1 cellular context compared by ENCODE assay signal in genomic region chr9:4371108-4371507, GRCh38.
TF ChIP-seq lines count a peak whose summit lies in the region.

No MANE protein-coding gene starts in this region.

TF ChIP-seq in K562, 482 proteins besides CTCF, POLR2A, EP300 and RAD21 (continued from another document):
- TF ChIP-seq RREB1 (CRISPR knock-in tag; IDR thresholded peaks at IDR 0.05), result no peak
- TF ChIP-seq ETV6 (IDR thresholded peaks at IDR 0.05; ENCODE audit: borderline replicate concordance in 1 of 2, low read depth in 2 of 2, low read length in 1 of 2), result no peak
- no peak for TF ChIP-seq ETV6 (CRISPR knock-in tag; IDR thresholded peaks at IDR 0.05; ENCODE audit: borderline replicate concordance)
- TF ChIP-seq, protein P1, sequence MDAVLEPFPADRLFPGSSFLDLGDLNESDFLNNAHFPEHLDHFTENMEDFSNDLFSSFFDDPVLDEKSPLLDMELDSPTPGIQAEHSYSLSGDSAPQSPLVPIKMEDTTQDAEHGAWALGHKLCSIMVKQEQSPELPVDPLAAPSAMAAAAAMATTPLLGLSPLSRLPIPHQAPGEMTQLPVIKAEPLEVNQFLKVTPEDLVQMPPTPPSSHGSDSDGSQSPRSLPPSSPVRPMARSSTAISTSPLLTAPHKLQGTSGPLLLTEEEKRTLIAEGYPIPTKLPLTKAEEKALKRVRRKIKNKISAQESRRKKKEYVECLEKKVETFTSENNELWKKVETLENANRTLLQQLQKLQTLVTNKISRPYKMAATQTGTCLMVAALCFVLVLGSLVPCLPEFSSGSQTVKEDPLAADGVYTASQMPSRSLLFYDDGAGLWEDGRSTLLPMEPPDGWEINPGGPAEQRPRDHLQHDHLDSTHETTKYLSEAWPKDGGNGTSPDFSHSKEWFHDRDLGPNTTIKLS (IDR thresholded peaks at IDR 0.05; ENCODE audit: borderline replicate concordance, low read depth), result no peak
- TF ChIP-seq, protein P2, sequence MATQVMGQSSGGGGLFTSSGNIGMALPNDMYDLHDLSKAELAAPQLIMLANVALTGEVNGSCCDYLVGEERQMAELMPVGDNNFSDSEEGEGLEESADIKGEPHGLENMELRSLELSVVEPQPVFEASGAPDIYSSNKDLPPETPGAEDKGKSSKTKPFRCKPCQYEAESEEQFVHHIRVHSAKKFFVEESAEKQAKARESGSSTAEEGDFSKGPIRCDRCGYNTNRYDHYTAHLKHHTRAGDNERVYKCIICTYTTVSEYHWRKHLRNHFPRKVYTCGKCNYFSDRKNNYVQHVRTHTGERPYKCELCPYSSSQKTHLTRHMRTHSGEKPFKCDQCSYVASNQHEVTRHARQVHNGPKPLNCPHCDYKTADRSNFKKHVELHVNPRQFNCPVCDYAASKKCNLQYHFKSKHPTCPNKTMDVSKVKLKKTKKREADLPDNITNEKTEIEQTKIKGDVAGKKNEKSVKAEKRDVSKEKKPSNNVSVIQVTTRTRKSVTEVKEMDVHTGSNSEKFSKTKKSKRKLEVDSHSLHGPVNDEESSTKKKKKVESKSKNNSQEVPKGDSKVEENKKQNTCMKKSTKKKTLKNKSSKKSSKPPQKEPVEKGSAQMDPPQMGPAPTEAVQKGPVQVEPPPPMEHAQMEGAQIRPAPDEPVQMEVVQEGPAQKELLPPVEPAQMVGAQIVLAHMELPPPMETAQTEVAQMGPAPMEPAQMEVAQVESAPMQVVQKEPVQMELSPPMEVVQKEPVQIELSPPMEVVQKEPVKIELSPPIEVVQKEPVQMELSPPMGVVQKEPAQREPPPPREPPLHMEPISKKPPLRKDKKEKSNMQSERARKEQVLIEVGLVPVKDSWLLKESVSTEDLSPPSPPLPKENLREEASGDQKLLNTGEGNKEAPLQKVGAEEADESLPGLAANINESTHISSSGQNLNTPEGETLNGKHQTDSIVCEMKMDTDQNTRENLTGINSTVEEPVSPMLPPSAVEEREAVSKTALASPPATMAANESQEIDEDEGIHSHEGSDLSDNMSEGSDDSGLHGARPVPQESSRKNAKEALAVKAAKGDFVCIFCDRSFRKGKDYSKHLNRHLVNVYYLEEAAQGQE (CRISPR knock-in tag; IDR thresholded peaks at IDR 0.05; ENCODE audit: low read depth), result no peak
- TF ChIP-seq PTTG1 (tag; IDR thresholded peaks at IDR 0.05; ENCODE audit: low read depth), result no peak
- no peak for TF ChIP-seq HMG20B (CRISPR knock-in tag; IDR thresholded peaks at IDR 0.05)
- no peak for TF ChIP-seq PTRF (tag; IDR thresholded peaks at IDR 0.05)
- no peak for TF ChIP-seq FOXP1 (CRISPR knock-in tag; IDR thresholded peaks at IDR 0.05)
- no peak for TF ChIP-seq HDAC3 (IDR thresholded peaks at IDR 0.05; ENCODE audit: borderline replicate concordance, partially characterized antibody)
- no peak for TF ChIP-seq MYC (IDR thresholded peaks at IDR 0.05; ENCODE audit: low read depth, low read length)
- no peak for TF ChIP-seq MYC (CRISPR knock-in tag; IDR thresholded peaks at IDR 0.05; ENCODE audit: borderline replicate concordance, low read depth)
- no peak for TF ChIP-seq FOXA1 (IDR thresholded peaks at IDR 0.05; ENCODE audit: borderline replicate concordance)
- TF ChIP-seq, protein P3, sequence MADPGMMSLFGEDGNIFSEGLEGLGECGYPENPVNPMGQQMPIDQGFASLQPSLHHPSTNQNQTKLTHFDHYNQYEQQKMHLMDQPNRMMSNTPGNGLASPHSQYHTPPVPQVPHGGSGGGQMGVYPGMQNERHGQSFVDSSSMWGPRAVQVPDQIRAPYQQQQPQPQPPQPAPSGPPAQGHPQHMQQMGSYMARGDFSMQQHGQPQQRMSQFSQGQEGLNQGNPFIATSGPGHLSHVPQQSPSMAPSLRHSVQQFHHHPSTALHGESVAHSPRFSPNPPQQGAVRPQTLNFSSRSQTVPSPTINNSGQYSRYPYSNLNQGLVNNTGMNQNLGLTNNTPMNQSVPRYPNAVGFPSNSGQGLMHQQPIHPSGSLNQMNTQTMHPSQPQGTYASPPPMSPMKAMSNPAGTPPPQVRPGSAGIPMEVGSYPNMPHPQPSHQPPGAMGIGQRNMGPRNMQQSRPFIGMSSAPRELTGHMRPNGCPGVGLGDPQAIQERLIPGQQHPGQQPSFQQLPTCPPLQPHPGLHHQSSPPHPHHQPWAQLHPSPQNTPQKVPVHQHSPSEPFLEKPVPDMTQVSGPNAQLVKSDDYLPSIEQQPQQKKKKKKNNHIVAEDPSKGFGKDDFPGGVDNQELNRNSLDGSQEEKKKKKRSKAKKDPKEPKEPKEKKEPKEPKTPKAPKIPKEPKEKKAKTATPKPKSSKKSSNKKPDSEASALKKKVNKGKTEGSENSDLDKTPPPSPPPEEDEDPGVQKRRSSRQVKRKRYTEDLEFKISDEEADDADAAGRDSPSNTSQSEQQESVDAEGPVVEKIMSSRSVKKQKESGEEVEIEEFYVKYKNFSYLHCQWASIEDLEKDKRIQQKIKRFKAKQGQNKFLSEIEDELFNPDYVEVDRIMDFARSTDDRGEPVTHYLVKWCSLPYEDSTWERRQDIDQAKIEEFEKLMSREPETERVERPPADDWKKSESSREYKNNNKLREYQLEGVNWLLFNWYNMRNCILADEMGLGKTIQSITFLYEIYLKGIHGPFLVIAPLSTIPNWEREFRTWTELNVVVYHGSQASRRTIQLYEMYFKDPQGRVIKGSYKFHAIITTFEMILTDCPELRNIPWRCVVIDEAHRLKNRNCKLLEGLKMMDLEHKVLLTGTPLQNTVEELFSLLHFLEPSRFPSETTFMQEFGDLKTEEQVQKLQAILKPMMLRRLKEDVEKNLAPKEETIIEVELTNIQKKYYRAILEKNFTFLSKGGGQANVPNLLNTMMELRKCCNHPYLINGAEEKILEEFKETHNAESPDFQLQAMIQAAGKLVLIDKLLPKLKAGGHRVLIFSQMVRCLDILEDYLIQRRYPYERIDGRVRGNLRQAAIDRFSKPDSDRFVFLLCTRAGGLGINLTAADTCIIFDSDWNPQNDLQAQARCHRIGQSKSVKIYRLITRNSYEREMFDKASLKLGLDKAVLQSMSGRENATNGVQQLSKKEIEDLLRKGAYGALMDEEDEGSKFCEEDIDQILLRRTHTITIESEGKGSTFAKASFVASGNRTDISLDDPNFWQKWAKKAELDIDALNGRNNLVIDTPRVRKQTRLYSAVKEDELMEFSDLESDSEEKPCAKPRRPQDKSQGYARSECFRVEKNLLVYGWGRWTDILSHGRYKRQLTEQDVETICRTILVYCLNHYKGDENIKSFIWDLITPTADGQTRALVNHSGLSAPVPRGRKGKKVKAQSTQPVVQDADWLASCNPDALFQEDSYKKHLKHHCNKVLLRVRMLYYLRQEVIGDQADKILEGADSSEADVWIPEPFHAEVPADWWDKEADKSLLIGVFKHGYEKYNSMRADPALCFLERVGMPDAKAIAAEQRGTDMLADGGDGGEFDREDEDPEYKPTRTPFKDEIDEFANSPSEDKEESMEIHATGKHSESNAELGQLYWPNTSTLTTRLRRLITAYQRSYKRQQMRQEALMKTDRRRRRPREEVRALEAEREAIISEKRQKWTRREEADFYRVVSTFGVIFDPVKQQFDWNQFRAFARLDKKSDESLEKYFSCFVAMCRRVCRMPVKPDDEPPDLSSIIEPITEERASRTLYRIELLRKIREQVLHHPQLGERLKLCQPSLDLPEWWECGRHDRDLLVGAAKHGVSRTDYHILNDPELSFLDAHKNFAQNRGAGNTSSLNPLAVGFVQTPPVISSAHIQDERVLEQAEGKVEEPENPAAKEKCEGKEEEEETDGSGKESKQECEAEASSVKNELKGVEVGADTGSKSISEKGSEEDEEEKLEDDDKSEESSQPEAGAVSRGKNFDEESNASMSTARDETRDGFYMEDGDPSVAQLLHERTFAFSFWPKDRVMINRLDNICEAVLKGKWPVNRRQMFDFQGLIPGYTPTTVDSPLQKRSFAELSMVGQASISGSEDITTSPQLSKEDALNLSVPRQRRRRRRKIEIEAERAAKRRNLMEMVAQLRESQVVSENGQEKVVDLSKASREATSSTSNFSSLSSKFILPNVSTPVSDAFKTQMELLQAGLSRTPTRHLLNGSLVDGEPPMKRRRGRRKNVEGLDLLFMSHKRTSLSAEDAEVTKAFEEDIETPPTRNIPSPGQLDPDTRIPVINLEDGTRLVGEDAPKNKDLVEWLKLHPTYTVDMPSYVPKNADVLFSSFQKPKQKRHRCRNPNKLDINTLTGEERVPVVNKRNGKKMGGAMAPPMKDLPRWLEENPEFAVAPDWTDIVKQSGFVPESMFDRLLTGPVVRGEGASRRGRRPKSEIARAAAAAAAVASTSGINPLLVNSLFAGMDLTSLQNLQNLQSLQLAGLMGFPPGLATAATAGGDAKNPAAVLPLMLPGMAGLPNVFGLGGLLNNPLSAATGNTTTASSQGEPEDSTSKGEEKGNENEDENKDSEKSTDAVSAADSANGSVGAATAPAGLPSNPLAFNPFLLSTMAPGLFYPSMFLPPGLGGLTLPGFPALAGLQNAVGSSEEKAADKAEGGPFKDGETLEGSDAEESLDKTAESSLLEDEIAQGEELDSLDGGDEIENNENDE (IDR thresholded peaks at IDR 0.05; ENCODE audit: low read depth, low read length), result no peak
- no peak for TF ChIP-seq SREBF1 (IDR thresholded peaks at IDR 0.05; ENCODE audit: borderline replicate concordance, low read depth, low read length)
- TF ChIP-seq GABPB2 (CRISPR knock-in tag; conservative IDR thresholded peaks at IDR 0.05), result no peak
- TF ChIP-seq ZNF764 (CRISPR knock-in tag; IDR thresholded peaks at IDR 0.05; ENCODE audit: low read depth), result no peak
TF ChIP-seq in K562: peak in this region for 0.
